Comparison of ENCODE assay signal across 1 cellular context in genomic region chr1:248858096-248858890, GRCh38.
TF ChIP-seq lines count a peak whose summit lies in the region.

No MANE protein-coding gene starts in this region.

TF ChIP-seq in K562, 482 proteins besides CTCF, POLR2A, EP300 and RAD21 (continued from another document and continues in another):
- TF ChIP-seq, protein P1, sequence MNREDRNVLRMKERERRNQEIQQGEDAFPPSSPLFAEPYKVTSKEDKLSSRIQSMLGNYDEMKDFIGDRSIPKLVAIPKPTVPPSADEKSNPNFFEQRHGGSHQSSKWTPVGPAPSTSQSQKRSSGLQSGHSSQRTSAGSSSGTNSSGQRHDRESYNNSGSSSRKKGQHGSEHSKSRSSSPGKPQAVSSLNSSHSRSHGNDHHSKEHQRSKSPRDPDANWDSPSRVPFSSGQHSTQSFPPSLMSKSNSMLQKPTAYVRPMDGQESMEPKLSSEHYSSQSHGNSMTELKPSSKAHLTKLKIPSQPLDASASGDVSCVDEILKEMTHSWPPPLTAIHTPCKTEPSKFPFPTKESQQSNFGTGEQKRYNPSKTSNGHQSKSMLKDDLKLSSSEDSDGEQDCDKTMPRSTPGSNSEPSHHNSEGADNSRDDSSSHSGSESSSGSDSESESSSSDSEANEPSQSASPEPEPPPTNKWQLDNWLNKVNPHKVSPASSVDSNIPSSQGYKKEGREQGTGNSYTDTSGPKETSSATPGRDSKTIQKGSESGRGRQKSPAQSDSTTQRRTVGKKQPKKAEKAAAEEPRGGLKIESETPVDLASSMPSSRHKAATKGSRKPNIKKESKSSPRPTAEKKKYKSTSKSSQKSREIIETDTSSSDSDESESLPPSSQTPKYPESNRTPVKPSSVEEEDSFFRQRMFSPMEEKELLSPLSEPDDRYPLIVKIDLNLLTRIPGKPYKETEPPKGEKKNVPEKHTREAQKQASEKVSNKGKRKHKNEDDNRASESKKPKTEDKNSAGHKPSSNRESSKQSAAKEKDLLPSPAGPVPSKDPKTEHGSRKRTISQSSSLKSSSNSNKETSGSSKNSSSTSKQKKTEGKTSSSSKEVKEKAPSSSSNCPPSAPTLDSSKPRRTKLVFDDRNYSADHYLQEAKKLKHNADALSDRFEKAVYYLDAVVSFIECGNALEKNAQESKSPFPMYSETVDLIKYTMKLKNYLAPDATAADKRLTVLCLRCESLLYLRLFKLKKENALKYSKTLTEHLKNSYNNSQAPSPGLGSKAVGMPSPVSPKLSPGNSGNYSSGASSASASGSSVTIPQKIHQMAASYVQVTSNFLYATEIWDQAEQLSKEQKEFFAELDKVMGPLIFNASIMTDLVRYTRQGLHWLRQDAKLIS (CRISPR knock-in tag; IDR thresholded peaks at IDR 0.05) = peak; percentile 59; the same call in 1 of the 2 replicates
- TF ChIP-seq E2F3 (CRISPR knock-in tag; IDR thresholded peaks at IDR 0.05) (peak; percentile 71; the same call in 1 of the 2 replicates), POLR2B (IDR thresholded peaks at IDR 0.05; ENCODE audit: low read depth, partially characterized antibody) (peak; percentile 38), SPI1 (IDR thresholded peaks at IDR 0.05; ENCODE audit: borderline replicate concordance, low read depth, low read length) (no peak), BACH1 (tag; IDR thresholded peaks at IDR 0.05) (no peak), ZNF668 (CRISPR knock-in tag; IDR thresholded peaks at IDR 0.05) (no peak), SMARCA5 (IDR thresholded peaks at IDR 0.05) (0 out of 2 replicates have a peak, but pooled peaks have one; percentile 14), TEAD1 (CRISPR knock-in tag; IDR thresholded peaks at IDR 0.05) (peak in 1 of 2 experiments; percentile 68; a peak in 1 of 4 replicates), GATAD2B (IDR thresholded peaks at IDR 0.05; ENCODE audit: borderline replicate concordance) (0 out of 2 replicates have a peak, but pooled peaks have one; percentile 36), ZNF830 (CRISPR knock-in tag; IDR thresholded peaks at IDR 0.05) (no peak), KDM5B (IDR thresholded peaks at IDR 0.05; ENCODE audit: insufficient replicate concordance, low read depth, low read length) (peak; percentile 74), MAZ (CRISPR knock-in tag; conservative IDR thresholded peaks at IDR 0.05 in 1 of 2, IDR thresholded peaks at IDR 0.05 in 1 of 2) (peak in 1 of 2 experiments; percentile 65; a peak in 2 of 4 replicates), PHF21A (IDR thresholded peaks at IDR 0.05; ENCODE audit: borderline replicate concordance, low read depth) (no peak; the same call in 1 of the 2 replicates), CREM (IDR thresholded peaks at IDR 0.05; ENCODE audit: low read depth) (peak; percentile 47; the same call in 1 of the 2 replicates), KDM4B (IDR thresholded peaks at IDR 0.05; ENCODE audit: borderline replicate concordance in 2 of 2, low read depth in 1 of 2) (no peak), MIER1 (IDR thresholded peaks at IDR 0.05; ENCODE audit: low read depth) (no peak), THRAP3 (IDR thresholded peaks at IDR 0.05; ENCODE audit: borderline replicate concordance) (no peak), PURB (CRISPR knock-in tag; IDR thresholded peaks at IDR 0.05; ENCODE audit: low read depth) (no peak), ARID1B (IDR thresholded peaks at IDR 0.05) (peak; percentile 18; the same call in 1 of the 2 replicates), BRCA1 (IDR thresholded peaks at IDR 0.05) (no peak), BRCA1 (CRISPR knock-in tag; IDR thresholded peaks at IDR 0.05) (no peak), SRSF9 (IDR thresholded peaks at IDR 0.05; ENCODE audit: borderline replicate concordance, low read depth, low read length) (no peak), SIRT6 (IDR thresholded peaks at IDR 0.05; ENCODE audit: low read depth, low read length) (no peak), DEAF1 (CRISPR knock-in tag; IDR thresholded peaks at IDR 0.05) (peak; percentile 30; the same call in 1 of the 2 replicates), ZNF77 (CRISPR knock-in tag; IDR thresholded peaks at IDR 0.05) (no peak), E2F4 (CRISPR knock-in tag; IDR thresholded peaks at IDR 0.05; ENCODE audit: low read depth) (peak; percentile 76; the same call in 1 of the 2 replicates), UBTF (IDR thresholded peaks at IDR 0.05; ENCODE audit: borderline replicate concordance in 1 of 2, low read depth in 2 of 2, low read length in 2 of 2) (peak; percentile 83 to 89; a peak in 3 of 4 replicates), ZNF512 (tag; IDR thresholded peaks at IDR 0.05) (no peak), ERF (CRISPR knock-in tag; IDR thresholded peaks at IDR 0.05) (0 out of 2 replicates have a peak, but pooled peaks have one; percentile 73), ZNF212 (CRISPR knock-in tag; IDR thresholded peaks at IDR 0.05) (no peak), ZNF592 (IDR thresholded peaks at IDR 0.05) (peak; percentile 93; the same call in 1 of the 2 replicates), PHB (CRISPR knock-in tag; IDR thresholded peaks at IDR 0.05) (no peak), RNF2 (IDR thresholded peaks at IDR 0.05) (peak; percentile 75; the same call in 1 of the 2 replicates)
- TF ChIP-seq, protein P2, sequence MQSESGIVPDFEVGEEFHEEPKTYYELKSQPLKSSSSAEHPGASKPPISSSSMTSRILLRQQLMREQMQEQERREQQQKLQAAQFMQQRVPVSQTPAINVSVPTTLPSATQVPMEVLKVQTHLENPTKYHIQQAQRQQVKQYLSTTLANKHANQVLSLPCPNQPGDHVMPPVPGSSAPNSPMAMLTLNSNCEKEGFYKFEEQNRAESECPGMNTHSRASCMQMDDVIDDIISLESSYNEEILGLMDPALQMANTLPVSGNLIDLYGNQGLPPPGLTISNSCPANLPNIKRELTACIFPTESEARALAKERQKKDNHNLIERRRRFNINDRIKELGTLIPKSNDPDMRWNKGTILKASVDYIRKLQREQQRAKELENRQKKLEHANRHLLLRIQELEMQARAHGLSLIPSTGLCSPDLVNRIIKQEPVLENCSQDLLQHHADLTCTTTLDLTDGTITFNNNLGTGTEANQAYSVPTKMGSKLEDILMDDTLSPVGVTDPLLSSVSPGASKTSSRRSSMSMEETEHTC (IDR thresholded peaks at IDR 0.05) = no peak
- TF ChIP-seq, protein P3, sequence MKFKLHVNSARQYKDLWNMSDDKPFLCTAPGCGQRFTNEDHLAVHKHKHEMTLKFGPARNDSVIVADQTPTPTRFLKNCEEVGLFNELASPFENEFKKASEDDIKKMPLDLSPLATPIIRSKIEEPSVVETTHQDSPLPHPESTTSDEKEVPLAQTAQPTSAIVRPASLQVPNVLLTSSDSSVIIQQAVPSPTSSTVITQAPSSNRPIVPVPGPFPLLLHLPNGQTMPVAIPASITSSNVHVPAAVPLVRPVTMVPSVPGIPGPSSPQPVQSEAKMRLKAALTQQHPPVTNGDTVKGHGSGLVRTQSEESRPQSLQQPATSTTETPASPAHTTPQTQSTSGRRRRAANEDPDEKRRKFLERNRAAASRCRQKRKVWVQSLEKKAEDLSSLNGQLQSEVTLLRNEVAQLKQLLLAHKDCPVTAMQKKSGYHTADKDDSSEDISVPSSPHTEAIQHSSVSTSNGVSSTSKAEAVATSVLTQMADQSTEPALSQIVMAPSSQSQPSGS (CRISPR knock-in tag; IDR thresholded peaks at IDR 0.05) = no peak
